In the genomic region with DNA sequence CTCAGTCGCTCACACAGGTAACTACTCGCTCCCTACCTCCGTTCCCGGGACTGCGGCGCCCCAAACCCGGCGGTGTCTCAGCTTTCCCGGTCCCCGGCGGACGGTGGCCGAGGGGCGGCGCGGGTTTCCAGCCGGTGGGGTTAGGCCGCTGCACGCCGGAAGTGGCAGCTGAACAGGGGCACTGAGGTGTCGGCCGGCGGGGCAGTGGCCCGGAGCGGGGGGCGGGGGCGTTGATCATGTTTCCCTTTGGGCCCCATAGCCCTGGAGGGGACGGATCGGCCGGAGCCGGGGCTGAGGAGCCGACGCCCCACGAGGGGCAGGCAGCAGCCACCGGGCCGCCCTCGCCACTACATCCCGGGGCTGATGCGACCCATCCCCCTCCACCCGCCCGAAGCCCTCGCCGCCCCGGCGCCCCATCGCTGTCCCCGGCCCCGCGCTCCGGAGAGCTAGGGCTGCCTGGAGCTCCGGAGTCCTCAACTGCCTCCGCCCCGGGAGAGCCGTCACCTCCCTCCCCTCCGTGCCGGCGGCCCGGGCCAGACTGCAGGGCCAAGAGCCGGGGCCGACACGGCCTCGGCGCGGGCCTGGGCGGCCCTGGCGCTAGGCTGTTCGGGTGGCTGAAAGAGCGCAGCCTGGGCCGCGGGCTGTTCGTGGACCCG, we compare ENCODE assay signal across 8 cellular contexts. TPM values are rescaled to one million over a fixed set of nuclear protein-coding genes. Genes with fewer than 3 reads are reported as not detected.
DNase-seq lines count a peak whose midpoint lies in the region; ATAC-seq, FAIRE-seq and TF ChIP-seq lines count a peak whose summit lies in the region.

A gene with protein sequence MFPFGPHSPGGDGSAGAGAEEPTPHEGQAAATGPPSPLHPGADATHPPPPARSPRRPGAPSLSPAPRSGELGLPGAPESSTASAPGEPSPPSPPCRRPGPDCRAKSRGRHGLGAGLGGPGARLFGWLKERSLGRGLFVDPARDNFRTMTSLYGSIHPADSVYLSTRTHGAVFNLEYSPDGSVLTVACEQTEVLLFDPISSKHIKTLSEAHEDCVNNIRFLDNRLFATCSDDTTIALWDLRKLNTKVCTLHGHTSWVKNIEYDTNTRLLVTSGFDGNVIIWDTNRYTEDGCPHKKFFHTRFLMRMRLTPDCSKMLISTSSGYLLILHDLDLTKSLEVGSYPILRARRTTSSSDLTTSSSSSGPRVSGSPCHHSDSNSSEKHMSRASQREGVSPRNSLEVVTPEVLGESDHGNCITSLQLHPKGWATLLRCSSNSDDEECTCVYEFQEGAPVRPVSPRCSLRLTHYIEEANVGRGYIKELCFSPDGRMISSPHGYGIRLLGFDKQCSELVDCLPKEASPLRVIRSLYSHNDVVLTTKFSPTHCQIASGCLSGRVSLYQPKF (plus strand): TSS at position 167 of the 656 bp plus-strand sequence. CDS start 70 bp downstream, at position 237.

- DNase-seq in AG20443 (ENCODE audit: low spot score) (peak; percentile 93), NCI-H446 treated with DMSO at 0.1 percent for 48 hours (lab: John Stamatoyannopoulos, UW) (peak; percentile 51), HepG2 (ENCODE audit: low spot score) (peak; percentile 72)
- DNase-seq in activated CD4-positive, alpha-beta T cell treated with anti-CD3 and anti-CD28 coated beads, Interleukin-2, amount 50 U/mL, for 1 hour: peak; percentile 86
- peak; percentile 90 for DNase-seq in stimulated activated CD4-positive, alpha-beta T cell treated with anti-CD3 and anti-CD28 coated beads, Interleukin-4, amount 100 ng/mL, for 1 hour

- no TSS peak for BruUV-seq in HepG2 (replicated peaks; lab: Mats Ljungman, UMichigan)

- peak within 1 kb of the TSS; percentile 89 for H3K27ac ChIP-seq in HepG2 (ENCODE audit: extremely low read length, insufficient read depth, low read length)

- TF ChIP-seq RAD21 in HepG2 (CRISPR knock-in tag; IDR thresholded peaks at IDR 0.05): peak; percentile 62; the same call in 1 of the 2 replicates

- H3K9me3 Mint-ChIP-seq in dendritic cell treated with granulocyte-macrophage colony-stimulating factor and Interleukin-4, amounts not matched to agents 40 ng/mL and 50 ng/mL, for 4 days: no peaks in the 10 kb centered on the region

- H4K20me1 ChIP-seq in HepG2 (ENCODE audit: insufficient read depth, low read length): peaks cover 12% of the 10 kb centered on the region; the same call in 1 of the 2 replicates

- POLR2A ChIA-PET in HepG2 (lab: Yijun Ruan, JAX): interaction anchor here (0.6 to 1.8 kb wide), 6 partner anchors 12 to 819 kb away, joined by 3 to 29 read pairs (median 3); partner anchors contain the start of genes ANKRD18A, EXOSC3 and ZBTB5

- H3K4me3 ChIP-seq in HepG2 (replicated peaks in 1 of 3; ENCODE audit: insufficient read depth in 1 of 3, low read depth in 2 of 3, low read length in 3 of 3): peak within 1 kb of the TSS; percentile 93 to 96 (median 94)

- H3K36me3 ChIP-seq in HepG2 (replicated peaks in 1 of 2; ENCODE audit: control insufficient read depth in 1 of 2, insufficient read depth in 2 of 2, low read length in 2 of 2): no peaks in the 10 kb centered on the region

- intact Hi-C loops in dendritic cell treated with granulocyte-macrophage colony-stimulating factor and Interleukin-4, amounts not matched to agents 40 ng/mL and 50 ng/mL, for 4 days (cut with micrococcal nuclease): loop anchor here (1.0 kb wide), 2 partner anchors 16 to 46 kb away; no protein-coding TSS in a partner anchor
- intact Hi-C loops in HepG2 (cut with micrococcal nuclease; ENCODE audit: unreplicated experiment): loop anchor here (1.0 kb wide), 2 partner anchors 15 to 46 kb away; partner anchors contain the start of gene EXOSC3

- H3K4me1 Mint-ChIP-seq in dendritic cell treated with granulocyte-macrophage colony-stimulating factor and Interleukin-4, amounts not matched to agents 40 ng/mL and 50 ng/mL, for 4 days (ENCODE audit: low read depth): peaks cover 37% of the 10 kb centered on the region

- H3K4me1 ChIP-seq in HepG2 (ENCODE audit: insufficient read depth, low read length): peaks cover 32% of the 10 kb centered on the region

- H3K36me3 Mint-ChIP-seq in dendritic cell treated with granulocyte-macrophage colony-stimulating factor and Interleukin-4, amounts not matched to agents 40 ng/mL and 50 ng/mL, for 4 days (ENCODE audit: low read depth): no peaks in the 10 kb centered on the region

- peak within 1 kb of the TSS; percentile 88 for H3K9ac ChIP-seq in HepG2 (ENCODE audit: insufficient read depth, low read depth, low read length)

- no peak for FAIRE-seq in HepG2 (lab: Jason Lieb, UNC)

- H3K4me3 Mint-ChIP-seq in dendritic cell treated with granulocyte-macrophage colony-stimulating factor and Interleukin-4, amounts not matched to agents 40 ng/mL and 50 ng/mL, for 4 days: peak within 1 kb of the TSS; percentile 81

- H3K27me3 ChIP-seq in HepG2 (ENCODE audit: control insufficient read depth in 1 of 2, insufficient read depth in 2 of 2, low read length in 2 of 2): no peaks in the 10 kb centered on the region

- peaks cover 33% of the 10 kb centered on the region for H3K79me2 ChIP-seq in HepG2 (ENCODE audit: insufficient read depth, low read length)

- H3K4me2 ChIP-seq in HepG2 (ENCODE audit: low read depth, low read length): peak within 1 kb of the TSS; percentile 98

- no peaks in the 10 kb centered on the region for H3K9me3 ChIP-seq in HepG2 (ENCODE audit: low read length)

- WGBS in HepG2 (ENCODE audit: low lambda C conversion rate): 0% methylated on average over 3 of the region's 72 CpGs

- H3K27ac Mint-ChIP-seq in dendritic cell treated with granulocyte-macrophage colony-stimulating factor and Interleukin-4, amounts not matched to agents 40 ng/mL and 50 ng/mL, for 4 days: peak within 1 kb of the TSS; percentile 83

- in situ Hi-C loops in HepG2 (cut with HindIII; ENCODE audit: extremely low pct_ligation_motif_present, low pct_unique_long_range_greater_than_20kb): no loop called here

- peak within 1 kb of the TSS; percentile 85 for H2AFZ ChIP-seq in HepG2 (ENCODE audit: low read length)

- peak; percentile 80 to 85 for TF ChIP-seq POLR2A in HepG2 (IDR thresholded peaks at IDR 0.05; ENCODE audit: insufficient read depth in 1 of 2, low read depth in 2 of 2, low read length in 2 of 2)

- peak in 1 of 2 experiments; percentile 67; a peak in 2 of 4 replicates for TF ChIP-seq EP300 in HepG2 (IDR thresholded peaks at IDR 0.05; ENCODE audit: low read depth in 2 of 2, low read length in 2 of 2)
- peak; percentile 60; the same call in 1 of the 2 replicates for TF ChIP-seq EP300 in HepG2 (CRISPR knock-in tag; IDR thresholded peaks at IDR 0.05; ENCODE audit: borderline replicate concordance)

- ATAC-seq in GM18907 (IDR thresholded peaks at IDR 0.05; ENCODE audit: unreplicated experiment) (peak; percentile 74), HG03139 (IDR thresholded peaks at IDR 0.05; ENCODE audit: unreplicated experiment) (peak; percentile 57), HepG2 (peak; percentile 92)

- CTCF ChIA-PET in HepG2 (lab: Yijun Ruan, JAX; ENCODE audit: low intra/inter-chr PET ratio, low total read pairs): interaction anchor here (1.9 kb wide), 1 partner anchor 15 kb away, joined by 4 read pairs; no protein-coding TSS in a partner anchor

- no peaks in the 10 kb centered on the region for H3K27me3 Mint-ChIP-seq in dendritic cell treated with granulocyte-macrophage colony-stimulating factor and Interleukin-4, amounts not matched to agents 40 ng/mL and 50 ng/mL, for 4 days

- TF ChIP-seq CTCF in HepG2 (CRISPR knock-in tag; IDR thresholded peaks at IDR 0.05): peak; percentile 55

TF ChIP-seq in HepG2, 621 proteins besides CTCF, POLR2A, EP300 and RAD21 (continues in another document):
- peak; percentile 66; the same call in 1 of the 2 replicates for TF ChIP-seq ZNF615 (CRISPR knock-in tag; IDR thresholded peaks at IDR 0.05; ENCODE audit: borderline replicate concordance)
- TF ChIP-seq SMARCC2 (IDR thresholded peaks at IDR 0.05): no peak
- peak; percentile 88 for TF ChIP-seq GZF1 (CRISPR knock-in tag; IDR thresholded peaks at IDR 0.05)
- peak; percentile 97 for TF ChIP-seq ZSCAN5A (CRISPR knock-in tag; IDR thresholded peaks at IDR 0.05; ENCODE audit: borderline replicate concordance)
- TF ChIP-seq MED1 (CRISPR knock-in tag; IDR thresholded peaks at IDR 0.05): peak; percentile 79
- peak; percentile 96 for TF ChIP-seq SMAD1 (CRISPR knock-in tag; IDR thresholded peaks at IDR 0.05; ENCODE audit: borderline replicate concordance, low read depth)

RNA-seq across cellular contexts. Expression of the gene that starts here (rescaled TPM):
- total RNA-seq in HepG2 (2016; rRNA removed; fragmentation: Illumina TruSeq; extraction: Trizol): 9.2 and 13.5 TPM in 2 replicates
- 6.0 and 8.2 TPM in 2 replicates for total RNA-seq in HepG2 (2016; cell fraction: cytosol; rRNA removed; fragmentation: Illumina TruSeq; extraction: Trizol; ENCODE audit: low read depth)
- total RNA-seq in HepG2 (2016; cell fraction: insoluble cytoplasmic fraction; rRNA removed; fragmentation: Illumina TruSeq; extraction: Trizol): 10.4 and 11.0 TPM in 2 replicates
- 16.1 and 19.8 TPM in 2 replicates for total RNA-seq in HepG2 (2016; cell fraction: membrane; rRNA removed; fragmentation: Illumina TruSeq; extraction: Trizol)
- 7.2 and 8.2 TPM in 2 replicates for total RNA-seq in HepG2 (2016; cell fraction: nucleus; rRNA removed; fragmentation: Illumina TruSeq; extraction: Trizol)
- polyA plus RNA-seq in HepG2 (2011; rRNA removed): 20.2 and 20.3 TPM in 2 replicates
- polyA plus RNA-seq in HepG2 (2011; cell fraction: cytosol; rRNA removed): 11.6 and 13.6 TPM in 2 replicates
- polyA plus RNA-seq in HepG2 (2011; cell fraction: nucleus; rRNA removed): 6.9 and 9.9 TPM in 2 replicates
- polyA plus RNA-seq in HepG2 (2012): 15.4 and 17.6 TPM in 2 replicates
- polyA plus RNA-seq in HepG2 (2016; cell fraction: cytosol; fragmentation: Illumina TruSeq; extraction: Trizol; ENCODE audit: low read depth): 9.8 and 10.5 TPM in 2 replicates
- polyA plus RNA-seq in HepG2 (2016; cell fraction: insoluble cytoplasmic fraction; fragmentation: Illumina TruSeq; extraction: Trizol; ENCODE audit: low read depth): 11.4 and 13.3 TPM in 2 replicates
- polyA plus RNA-seq in HepG2 (2016; cell fraction: membrane; fragmentation: Illumina TruSeq; extraction: Trizol; ENCODE audit: low read depth): 15.7 and 16.5 TPM in 2 replicates
- 8.7 and 9.6 TPM in 2 replicates for polyA plus RNA-seq in HepG2 (2016; cell fraction: nucleus; fragmentation: Illumina TruSeq; extraction: Trizol; ENCODE audit: insufficient read depth, low read depth)
- 36.6 and 47.8 TPM in 2 replicates for polyA minus RNA-seq in HepG2 (2011; rRNA and poly(A)+ RNA removed; ENCODE audit: low replicate concordance)
- 16.3 and 18.7 TPM in 2 replicates for polyA minus RNA-seq in HepG2 (2011; cell fraction: cytosol; rRNA and poly(A)+ RNA removed)
- polyA minus RNA-seq in HepG2 (2011; cell fraction: nucleus; rRNA and poly(A)+ RNA removed): 19.4 and 21.5 TPM in 2 replicates

Comparison
In these comparisons a context has a peak if more than half of its experiments do, and no peak if none do; other contexts are left out.
1. Peak in every context shown above with its lines: DNase-seq, ATAC-seq, H3K4me3 ChIP-seq and H3K27ac ChIP-seq.